In the genomic region with DNA sequence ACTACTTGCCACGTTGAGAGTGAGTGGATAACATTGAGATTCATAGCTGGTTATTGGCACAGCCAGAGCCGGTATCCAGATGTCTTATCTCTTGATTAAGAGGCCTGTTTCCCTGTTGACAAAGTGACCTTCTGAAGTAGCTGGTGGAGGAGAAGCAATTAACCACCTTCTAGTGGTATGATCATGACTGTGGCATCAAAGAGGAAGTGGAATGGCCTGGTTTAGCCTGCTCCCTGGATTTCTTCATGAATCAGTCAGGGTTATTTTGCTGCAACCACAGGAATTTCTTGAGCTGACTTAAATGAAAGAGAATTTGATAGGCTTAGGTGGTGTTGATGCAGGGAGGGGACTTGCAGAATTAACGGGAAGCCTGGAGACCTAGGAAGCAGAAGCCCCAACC, we compare ENCODE assay signal across 13 cellular contexts.
A peak's percentile ranks its signal among the peaks of the same experiment; 100 is the strongest.
DNase-seq lines count a peak whose midpoint lies in the region; ATAC-seq and TF ChIP-seq lines count a peak whose summit lies in the region.
"Had no signal": no experiment of that assay in that cellular context is flagged by ENCODE, and none has a peak within 500 bp of the region (broad histone marks: within the 10 kb centered on the region; RNA-seq: fewer than 3 reads in every experiment).

No MANE protein-coding gene starts in this region.

- 0 out of 2 replicates have a peak, but pooled peaks cover 3% of the 10 kb centered on the region for H3K9me3 ChIP-seq in AG04450 (ENCODE audit: control insufficient read depth, insufficient read depth, low read length)

- H3K4me3 ChIP-seq in AG04450 (ENCODE audit: low read depth, low read length) (no peak overlapping the region), fibroblast of the aortic adventitia (ENCODE audit: low read depth, low read length) (no peak overlapping the region)
- H3K4me3 ChIP-seq: breast epithelium had no signal

- TF ChIP-seq CTCF in AG04450 (IDR thresholded peaks at IDR 0.05; ENCODE audit: low read depth, low read length) (no peak), fibroblast of the aortic adventitia (IDR thresholded peaks at IDR 0.05; ENCODE audit: insufficient read depth, low read length) (no peak)

- POLR2A ChIA-PET in AG04450 (lab: Yijun Ruan, JAX) = interaction anchor here (0.9 kb wide), 1 partner anchor 9 kb away, joined by 4 read pairs; no protein-coding TSS in a partner anchor

- no peaks in the 10 kb centered on the region for H3K27me3 ChIP-seq in AG04450 (ENCODE audit: control insufficient read depth, insufficient read depth, low read length)
- H3K27me3 ChIP-seq: breast epithelium had no signal

- CTCF ChIA-PET in AG04450 (lab: Charles Lee) = interaction anchor here (0.6 to 0.7 kb wide), 2 partner anchors 53 to 715 kb away, joined by 3 read pairs; no protein-coding TSS in a partner anchor

- H3K27ac ChIP-seq in AG04450 (ENCODE audit: low read depth, low read length) = no peak overlapping the region
- H3K27ac ChIP-seq: breast epithelium had no signal

- ATAC-seq in SK-N-SH treated with all-trans-retinoic acid at 6 μM for 48 hours = peak; percentile 91
- no peak for ATAC-seq in HG02610 (IDR thresholded peaks at IDR 0.05; ENCODE audit: unreplicated experiment)
- ATAC-seq: HepG2; naive thymus-derived CD8-positive, alpha-beta T cell had no signal

- DNase-seq in AG04450 (ENCODE audit: low read depth, low spot score) = peak; percentile 34
- DNase-seq in HS-5 (ENCODE audit: low read depth) = peak; percentile 86
- DNase-seq in fibroblast of the aortic adventitia (ENCODE audit: low read depth) = peak; percentile 65
- no peak for DNase-seq in activated gamma-delta T cell (lab: John Stamatoyannopoulos, UW)
- DNase-seq in activated effector memory CD4-positive, alpha-beta T cell treated with Interleukin-2 at 50 U/mL for 16 hours = no peak
- DNase-seq in midbrain (lab: John Stamatoyannopoulos, UW) = no peak
- DNase-seq: naive thymus-derived CD8-positive, alpha-beta T cell; NCI-H2081 treated with DMSO at 0.1 percent for 48 hours; small intestine had no signal

TF ChIP-seq in SK-N-SH treated with all-trans-retinoic acid at 6 μM for 48 hours, 23 proteins besides CTCF, POLR2A, EP300 and RAD21:
- TF ChIP-seq OSR1 (CRISPR knock-in tag; IDR thresholded peaks at IDR 0.05) (no peak), ZC3H10 (CRISPR knock-in tag; IDR thresholded peaks at IDR 0.05) (no peak), TOX (CRISPR knock-in tag; IDR thresholded peaks at IDR 0.05; ENCODE audit: borderline replicate concordance) (no peak), SNAI2 (CRISPR knock-in tag; IDR thresholded peaks at IDR 0.05) (no peak), ZFP30 (CRISPR knock-in tag; IDR thresholded peaks at IDR 0.05) (no peak), GLIS3 (CRISPR knock-in tag; IDR thresholded peaks at IDR 0.05) (no peak), RARB (CRISPR knock-in tag; IDR thresholded peaks at IDR 0.05) (no peak), TCF4 (CRISPR knock-in tag; IDR thresholded peaks at IDR 0.05; ENCODE audit: borderline replicate concordance) (no peak), ZFP3 (CRISPR knock-in tag; IDR thresholded peaks at IDR 0.05) (no peak), ZNF565 (CRISPR knock-in tag; conservative IDR thresholded peaks at IDR 0.05; ENCODE audit: low read depth) (no peak), ZNF8 (CRISPR knock-in tag; IDR thresholded peaks at IDR 0.05) (no peak), PPARA (CRISPR knock-in tag; IDR thresholded peaks at IDR 0.05; ENCODE audit: borderline replicate concordance) (no peak), ISL1 (CRISPR knock-in tag; IDR thresholded peaks at IDR 0.05) (no peak), ZNF70 (CRISPR knock-in tag; IDR thresholded peaks at IDR 0.05) (no peak), ARNTL (CRISPR knock-in tag; IDR thresholded peaks at IDR 0.05; ENCODE audit: borderline replicate concordance, low read depth) (no peak)
- TF ChIP-seq, protein P1, sequence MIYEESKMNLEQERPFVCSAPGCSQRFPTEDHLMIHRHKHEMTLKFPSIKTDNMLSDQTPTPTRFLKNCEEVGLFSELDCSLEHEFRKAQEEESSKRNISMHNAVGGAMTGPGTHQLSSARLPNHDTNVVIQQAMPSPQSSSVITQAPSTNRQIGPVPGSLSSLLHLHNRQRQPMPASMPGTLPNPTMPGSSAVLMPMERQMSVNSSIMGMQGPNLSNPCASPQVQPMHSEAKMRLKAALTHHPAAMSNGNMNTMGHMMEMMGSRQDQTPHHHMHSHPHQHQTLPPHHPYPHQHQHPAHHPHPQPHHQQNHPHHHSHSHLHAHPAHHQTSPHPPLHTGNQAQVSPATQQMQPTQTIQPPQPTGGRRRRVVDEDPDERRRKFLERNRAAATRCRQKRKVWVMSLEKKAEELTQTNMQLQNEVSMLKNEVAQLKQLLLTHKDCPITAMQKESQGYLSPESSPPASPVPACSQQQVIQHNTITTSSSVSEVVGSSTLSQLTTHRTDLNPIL (CRISPR knock-in tag; IDR thresholded peaks at IDR 0.05; ENCODE audit: low read depth) = no peak

Comparison
In these comparisons a context has a peak if more than half of its experiments do, and no peak if none do; other contexts are left out.
1. DNase-seq: peak in AG04450 (single experiment), HS-5 (single experiment) and fibroblast of the aortic adventitia (single experiment); none in activated gamma-delta T cell (single experiment), activated effector memory CD4-positive, alpha-beta T cell treated with Interleukin-2 at 50 U/mL for 16 hours (single experiment) and midbrain (single experiment).